1 cellular context compared by ENCODE assay signal in the genomic region with DNA sequence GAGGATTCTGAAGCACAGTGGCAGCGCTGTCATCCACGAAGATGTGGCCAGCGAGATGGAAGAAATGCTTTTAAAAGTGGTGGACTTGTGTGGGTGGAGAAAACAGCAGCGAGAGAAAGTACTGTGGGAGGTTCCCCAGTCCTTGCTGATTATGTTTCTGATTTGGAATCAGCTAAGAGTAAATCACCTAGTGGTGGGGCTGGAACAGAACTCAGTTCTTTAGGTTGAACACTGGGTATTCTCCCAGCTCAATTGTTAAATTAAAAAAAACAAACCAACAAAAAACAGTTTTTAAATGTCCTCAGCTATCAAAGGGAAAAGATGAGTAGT.
TF ChIP-seq lines count a peak whose summit lies in the region.

No MANE protein-coding gene starts in this region.

TF ChIP-seq in IMR-90, 13 proteins besides CTCF, POLR2A, EP300 and RAD21 (continued from another document):
- TF ChIP-seq CEBPB (IDR thresholded peaks at IDR 0.05; ENCODE audit: low read depth, low read length) (no peak), MXI1 (IDR thresholded peaks at IDR 0.05; ENCODE audit: borderline replicate concordance, low read depth, low read length) (no peak), CHD1 (IDR thresholded peaks at IDR 0.05; ENCODE audit: low read depth, low read length) (no peak)
